8 cellular contexts compared by ENCODE assay signal in genomic region chr15:48976444-48977088, GRCh38. TPM values are rescaled to one million over a fixed set of nuclear protein-coding genes. Genes with fewer than 3 reads are reported as not detected.
DNase-seq lines count a peak whose midpoint lies in the region; ATAC-seq lines count a peak whose summit lies in the region.

No MANE protein-coding gene starts in this region.

- H3K27ac Mint-ChIP-seq in T-helper 2 cell treated with Interferon-gamma antibody and Interleukin-4, amounts not matched to agents 5 μg/mL and 100 μg/mL, for 36 hours = no peak overlapping the region
- H3K27ac Mint-ChIP-seq in activated CD4-positive, alpha-beta memory T cell treated with anti-CD3 and anti-CD28 coated beads for 36 hours = no peak overlapping the region
- H3K27ac Mint-ChIP-seq in stimulated activated effector memory CD8-positive, alpha-beta T cell treated with anti-CD3 and anti-CD28 coated beads, Interleukin-12 subunit alpha, Interleukin-12 subunit beta, amount 100 ng/mL, for 72 hours = no peak overlapping the region

- ATAC-seq in stimulated activated effector memory CD8-positive, alpha-beta T cell treated with anti-CD3 and anti-CD28 coated beads, Interleukin-12 subunit alpha, Interleukin-12 subunit beta, amount 100 ng/mL, for 72 hours = no peak
- no peak for ATAC-seq in HG02571 (IDR thresholded peaks at IDR 0.05; ENCODE audit: unreplicated experiment)

- no peak for DNase-seq in T-helper 2 cell treated with Interferon-gamma antibody and Interleukin-4, amounts not matched to agents 5 μg/mL and 100 μg/mL, for 36 hours (ENCODE audit: low spot score)
- no peak for DNase-seq in T-helper 2 cell
- DNase-seq in activated CD4-positive, alpha-beta memory T cell treated with anti-CD3 and anti-CD28 coated beads for 36 hours = no peak
- peak; percentile 28 for DNase-seq in inferior parietal cortex (ENCODE audit: extremely low spot score)
- DNase-seq in stimulated activated effector memory CD8-positive, alpha-beta T cell treated with anti-CD3 and anti-CD28 coated beads, Interleukin-12 subunit alpha, Interleukin-12 subunit beta, amount 100 ng/mL, for 72 hours (ENCODE audit: low spot score in 2 of 2) = no peak
- no peak for DNase-seq in DMS153 (lab: John Stamatoyannopoulos, UW)
- no peak for DNase-seq in OCI-M1 (lab: John Stamatoyannopoulos, UW)

- peaks cover 10% of the 10 kb centered on the region for H3K4me1 Mint-ChIP-seq in T-helper 2 cell treated with Interferon-gamma antibody and Interleukin-4, amounts not matched to agents 5 μg/mL and 100 μg/mL, for 36 hours (ENCODE audit: low read depth)
- no peaks in the 10 kb centered on the region for H3K4me1 Mint-ChIP-seq in activated CD4-positive, alpha-beta memory T cell treated with anti-CD3 and anti-CD28 coated beads for 36 hours (ENCODE audit: low read depth)
- no peaks in the 10 kb centered on the region for H3K4me1 Mint-ChIP-seq in stimulated activated effector memory CD8-positive, alpha-beta T cell treated with anti-CD3 and anti-CD28 coated beads, Interleukin-12 subunit alpha, Interleukin-12 subunit beta, amount 100 ng/mL, for 72 hours

- peak overlapping the region; percentile 55 for H3K4me3 Mint-ChIP-seq in T-helper 2 cell treated with Interferon-gamma antibody and Interleukin-4, amounts not matched to agents 5 μg/mL and 100 μg/mL, for 36 hours
- H3K4me3 Mint-ChIP-seq in activated CD4-positive, alpha-beta memory T cell treated with anti-CD3 and anti-CD28 coated beads for 36 hours = peak overlapping the region; percentile 39
- peak overlapping the region; percentile 51 for H3K4me3 Mint-ChIP-seq in stimulated activated effector memory CD8-positive, alpha-beta T cell treated with anti-CD3 and anti-CD28 coated beads, Interleukin-12 subunit alpha, Interleukin-12 subunit beta, amount 100 ng/mL, for 72 hours

- CTCF ChIA-PET in activated CD4-positive, alpha-beta memory T cell treated with anti-CD3 and anti-CD28 coated beads for 36 hours (lab: Charles Lee) = interaction anchor here (1.0 to 5.9 kb wide), 23 partner anchors 8 to 1027 kb away, joined by 3 to 92 read pairs (median 7); partner anchors contain the start of genes EID1, FGF7, SECISBP2L and SHC4

- POLR2A ChIA-PET in activated CD4-positive, alpha-beta memory T cell treated with anti-CD3 and anti-CD28 coated beads for 36 hours (lab: Charles Lee) = interaction anchor here (0.9 to 1.3 kb wide), 2 partner anchors 19 to 98 kb away, joined by 3 to 7 read pairs; partner anchors contain the start of gene EID1

- H3K27me3 Mint-ChIP-seq in T-helper 2 cell treated with Interferon-gamma antibody and Interleukin-4, amounts not matched to agents 5 μg/mL and 100 μg/mL, for 36 hours (ENCODE audit: low read depth) = no peaks in the 10 kb centered on the region
- H3K27me3 Mint-ChIP-seq in activated CD4-positive, alpha-beta memory T cell treated with anti-CD3 and anti-CD28 coated beads for 36 hours = peaks cover 19% of the 10 kb centered on the region

- no peaks in the 10 kb centered on the region for H3K9me3 Mint-ChIP-seq in T-helper 2 cell treated with Interferon-gamma antibody and Interleukin-4, amounts not matched to agents 5 μg/mL and 100 μg/mL, for 36 hours
- H3K9me3 Mint-ChIP-seq in activated CD4-positive, alpha-beta memory T cell treated with anti-CD3 and anti-CD28 coated beads for 36 hours = no peaks in the 10 kb centered on the region
- no peaks in the 10 kb centered on the region for H3K9me3 Mint-ChIP-seq in stimulated activated effector memory CD8-positive, alpha-beta T cell treated with anti-CD3 and anti-CD28 coated beads, Interleukin-12 subunit alpha, Interleukin-12 subunit beta, amount 100 ng/mL, for 72 hours

- no peaks in the 10 kb centered on the region for H3K36me3 Mint-ChIP-seq in T-helper 2 cell treated with Interferon-gamma antibody and Interleukin-4, amounts not matched to agents 5 μg/mL and 100 μg/mL, for 36 hours (ENCODE audit: low read depth)
- no peaks in the 10 kb centered on the region for H3K36me3 Mint-ChIP-seq in activated CD4-positive, alpha-beta memory T cell treated with anti-CD3 and anti-CD28 coated beads for 36 hours
- no peaks in the 10 kb centered on the region for H3K36me3 Mint-ChIP-seq in stimulated activated effector memory CD8-positive, alpha-beta T cell treated with anti-CD3 and anti-CD28 coated beads, Interleukin-12 subunit alpha, Interleukin-12 subunit beta, amount 100 ng/mL, for 72 hours

- intact Hi-C loops in activated CD4-positive, alpha-beta memory T cell treated with anti-CD3 and anti-CD28 coated beads for 36 hours (cut with micrococcal nuclease) = no loop called here

RNA-seq across cellular contexts. Expression of gene SHC4, which starts 12.8 kb away (rescaled TPM):
- total RNA-seq in activated CD4-positive, alpha-beta memory T cell treated with anti-CD3 and anti-CD28 coated beads for 36 hours = 1 to 10 TPM; 1.9 to 2.6 TPM
